In the genomic region with DNA sequence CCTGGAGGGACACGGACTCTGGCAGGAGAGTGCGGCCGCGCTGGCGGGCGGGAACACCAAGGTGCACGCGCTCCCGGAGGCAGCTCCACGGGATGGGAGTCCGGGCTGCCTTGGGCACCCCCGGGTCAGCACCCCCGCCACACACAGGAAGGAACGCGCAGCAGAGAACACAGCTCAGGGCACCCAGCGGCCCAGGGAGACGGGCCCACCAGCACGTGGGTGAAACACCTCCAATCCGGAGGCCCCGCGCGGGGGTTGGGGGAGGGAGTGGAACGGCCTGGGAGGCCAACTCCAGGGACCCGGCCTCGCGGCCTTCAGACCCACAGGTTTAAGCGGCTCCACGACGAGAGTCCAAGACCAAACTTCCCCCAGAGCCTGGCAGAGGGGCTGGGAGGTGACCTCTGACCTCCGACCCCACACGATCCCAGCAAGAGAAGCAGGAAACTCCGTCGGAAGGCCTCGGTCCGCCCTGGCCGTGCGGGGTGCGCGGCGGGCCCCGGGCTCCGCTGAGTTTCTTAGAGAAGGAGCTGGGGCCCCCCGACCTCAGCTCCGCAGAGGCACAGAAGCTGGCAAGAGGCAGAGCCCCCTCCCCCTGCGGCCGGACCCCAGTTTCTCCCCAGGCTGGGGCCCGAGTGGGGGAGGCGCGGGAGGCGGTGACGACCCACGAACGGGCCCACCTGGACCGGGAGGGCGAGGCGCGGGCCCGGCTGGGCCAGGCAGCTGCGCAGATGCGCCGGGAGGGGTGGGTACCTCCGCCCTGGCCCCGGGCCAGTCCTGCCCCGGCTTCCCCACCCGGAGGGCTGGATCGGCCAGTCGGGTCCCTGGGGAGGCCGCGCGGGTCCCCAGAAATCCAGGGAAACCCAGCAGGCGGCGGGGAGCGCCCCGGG, we compare ENCODE assay signal across 8 cellular contexts. TPM values are rescaled to one million over a fixed set of nuclear protein-coding genes. Genes with fewer than 3 reads are reported as not detected.
DNase-seq lines count a peak whose midpoint lies in the region; ATAC-seq and TF ChIP-seq lines count a peak whose summit lies in the region.

No MANE protein-coding gene starts in this region.

- H3K27me3 ChIP-seq in A673 (replicated peaks; ENCODE audit: insufficient read depth, low read depth, low read length, poor library complexity) (no peaks in the 10 kb centered on the region), HUES6 (ENCODE audit: control insufficient read depth, insufficient read depth, low read length) (peaks cover 24% of the 10 kb centered on the region), ectodermal cell (ENCODE audit: control insufficient read depth, insufficient read depth, low read length, poor library complexity, severe bottlenecking) (peaks cover 39% of the 10 kb centered on the region), lung (ENCODE audit: control insufficient read depth, insufficient read depth) (no peaks in the 10 kb centered on the region), Karpas-422 (ENCODE audit: low read length) (no peaks in the 10 kb centered on the region)

- no peaks in the 10 kb centered on the region for H3K79me2 ChIP-seq in Karpas-422 (ENCODE audit: low read length)

- H3K4me2 ChIP-seq in Karpas-422 (ENCODE audit: low read depth, low read length, poor library complexity, severe bottlenecking) = no peak overlapping the region

- CTCF ChIA-PET in A673 (lab: Charles Lee) = no interaction called here

- no peaks in the 10 kb centered on the region for H3K9me3 ChIP-seq in A673 (ENCODE audit: low read depth, low read length, poor library complexity, severe bottlenecking)
- H3K9me3 ChIP-seq in HUES6 (ENCODE audit: control insufficient read depth, insufficient read depth, low read depth, low read length) = no peaks in the 10 kb centered on the region
- no peaks in the 10 kb centered on the region for H3K9me3 ChIP-seq in ectodermal cell (ENCODE audit: control insufficient read depth, low read length)
- H3K9me3 ChIP-seq in lung (ENCODE audit: control insufficient read depth in 2 of 2, insufficient read depth in 1 of 2, low read length in 1 of 2) = no peaks in the 10 kb centered on the region
- no peaks in the 10 kb centered on the region for H3K9me3 ChIP-seq in Karpas-422 (ENCODE audit: low read length)

- no peak overlapping the region for H2AFZ ChIP-seq in Karpas-422 (ENCODE audit: low read length)

- peak; percentile 61 for DNase-seq in A673 (ENCODE audit: low spot score)
- peak; percentile 72 to 79 for DNase-seq in activated CD4-positive, alpha-beta T cell treated with anti-CD3 and anti-CD28 coated beads, Interleukin-2, amount 50 U/mL, for 48 hours
- DNase-seq in lung (ENCODE audit: low spot score) = peak; percentile 80
- DNase-seq in stimulated activated CD8-positive, alpha-beta memory T cell treated with anti-CD3 and anti-CD28 coated beads, Interleukin-4, amount 100 ng/mL, for 48 hours = peak; percentile 82
- no peak for DNase-seq in Karpas-422
- DNase-seq in NCI-H774 (lab: John Stamatoyannopoulos, UW) = no peak

- intact Hi-C loops in A673 (cut with micrococcal nuclease; ENCODE audit: unreplicated experiment) = no loop called here

- no TSS peak for BruUV-seq in A673 (replicated peaks; lab: Mats Ljungman, UMichigan)

- H3K4me1 ChIP-seq in A673 (ENCODE audit: insufficient read depth, low read length, poor library complexity, severe bottlenecking) (peaks cover 35% of the 10 kb centered on the region), HUES6 (ENCODE audit: control insufficient read depth, insufficient read depth, low read length) (peaks cover 52% of the 10 kb centered on the region), ectodermal cell (ENCODE audit: control insufficient read depth, insufficient read depth, low read length) (peaks cover 35% of the 10 kb centered on the region), lung (ENCODE audit: control insufficient read depth in 2 of 2, insufficient read depth in 2 of 2, low read length in 2 of 2) (peaks cover 1 to 15% of the 10 kb centered on the region in 2 donors), Karpas-422 (ENCODE audit: low read length) (peaks cover 8% of the 10 kb centered on the region)

- TF ChIP-seq CTCF in A673 (conservative IDR thresholded peaks at IDR 0.05; ENCODE audit: low read depth, low read length) = no peak
- TF ChIP-seq CTCF in lung (IDR thresholded peaks at IDR 0.05; ENCODE audit: control extremely low read depth, extremely low read depth) = no peak

- H3K9ac ChIP-seq in HUES6 (ENCODE audit: low read length) (peak overlapping the region; percentile 69), Karpas-422 (ENCODE audit: low read length) (no peak overlapping the region)

- no peaks in the 10 kb centered on the region; the same call in 1 of the 2 replicates for H4K20me1 ChIP-seq in Karpas-422 (ENCODE audit: insufficient read depth, low read depth, low read length)

- WGBS in ectodermal cell, 2 experiments = 7 to 8% methylated on average over 74 of the region's 74 CpGs
- WGBS in lung, 2 donors = 4 to 7% methylated on average over 61 to 74 of the region's 74 CpGs

- ATAC-seq in lung (ENCODE audit: insufficient read depth, low FRiP score) = peak; percentile 58

- H3K27ac ChIP-seq in A673 (ENCODE audit: low read depth, low read length, poor library complexity, severe bottlenecking) (peak overlapping the region; percentile 50), HUES6 (ENCODE audit: low read depth, low read length) (no peak overlapping the region; the same call in 1 of the 2 replicates), ectodermal cell (ENCODE audit: insufficient read depth, low read depth, low read length, poor library complexity, severe bottlenecking) (no peak overlapping the region), lung (ENCODE audit: low read depth in 1 of 2, low read length in 1 of 2) (peak overlapping the region; percentile 85 to 90), Karpas-422 (ENCODE audit: low read length) (no peak overlapping the region)

- peak overlapping the region; percentile 55 for H3K4me3 ChIP-seq in A673 (ENCODE audit: low read depth, low read length, poor library complexity, severe bottlenecking)
- peak overlapping the region; percentile 64 for H3K4me3 ChIP-seq in HUES6 (ENCODE audit: low read depth, low read length)
- peak overlapping the region; percentile 52 for H3K4me3 ChIP-seq in ectodermal cell (ENCODE audit: insufficient read depth, low read depth, low read length)
- H3K4me3 ChIP-seq in lung = peak overlapping the region; percentile 73
- no peak overlapping the region for H3K4me3 ChIP-seq in Karpas-422 (ENCODE audit: low read length)

- POLR2A ChIA-PET in A673 (lab: Charles Lee; ENCODE audit: low non-redundant PET) = no interaction called here

- no peaks in the 10 kb centered on the region for H3K36me3 ChIP-seq in A673 (ENCODE audit: insufficient read depth, low read length, poor library complexity, severe bottlenecking)
- no peaks in the 10 kb centered on the region for H3K36me3 ChIP-seq in HUES6 (ENCODE audit: control insufficient read depth, insufficient read depth, low read length)
- no peaks in the 10 kb centered on the region for H3K36me3 ChIP-seq in ectodermal cell (ENCODE audit: control insufficient read depth, insufficient read depth, low read length)
- H3K36me3 ChIP-seq in lung (ENCODE audit: control insufficient read depth in 2 of 2, insufficient read depth in 2 of 2, low read length in 2 of 2) = peaks cover 0 to 6% of the 10 kb centered on the region in 2 donors
- H3K36me3 ChIP-seq in Karpas-422 (ENCODE audit: insufficient read depth, low read length) = no peaks in the 10 kb centered on the region

- no peaks in the 10 kb centered on the region for H3K9me2 ChIP-seq in Karpas-422 (replicated peaks; ENCODE audit: insufficient read depth, low read length)

RNA-seq across cellular contexts. Expression of a gene that starts 0.9 kb away (rescaled TPM):
- total RNA-seq in A673 (2021) (19.5 and 22.7 TPM in 2 replicates), lung (10 to 100 TPM in 1 of 2 donors, 1 to 10 TPM in 1; 5.9 to 32.7 TPM)
- polyA plus RNA-seq in ectodermal cell (2013, experiment 1 of 4) = 5.1 TPM
- 5.8 TPM for polyA plus RNA-seq in ectodermal cell (2013, experiment 2 of 4)
- 4.9 TPM for polyA plus RNA-seq in ectodermal cell (2013, experiment 3 of 4)
- polyA plus RNA-seq in ectodermal cell (2013, experiment 4 of 4) = 4.5 TPM
- polyA plus RNA-seq in lung = 10 to 100 TPM in 1 of 2 donors, 1 to 10 TPM in 1; 9.1 to 12.0 TPM
- not detected in 2 replicates for total RNA-seq in Karpas-422 (2014; rRNA removed; shearing (Covaris generic); ENCODE audit: low replicate concordance)

RNA-seq across cellular contexts. Expression of a gene that starts 24.4 kb away (rescaled TPM):
- total RNA-seq in A673 (2021) = 44.7 and 48.4 TPM in 2 replicates
- 41.2 TPM for polyA plus RNA-seq in ectodermal cell (2013, experiment 1 of 4)
- 41.1 TPM for polyA plus RNA-seq in ectodermal cell (2013, experiment 2 of 4)
- polyA plus RNA-seq in ectodermal cell (2013, experiment 3 of 4) = 34.1 TPM
- polyA plus RNA-seq in ectodermal cell (2013, experiment 4 of 4) = 35.5 TPM
- 10 to 100 TPM; 13.0 to 47.9 TPM for total RNA-seq in lung
- polyA plus RNA-seq in lung = 10 to 100 TPM; 18.6 to 35.8 TPM
- 15.1 and 40.9 TPM in 2 replicates for total RNA-seq in Karpas-422 (2014; rRNA removed; shearing (Covaris generic); ENCODE audit: low replicate concordance)

Comparison
In these comparisons a context has a peak if more than half of its experiments do, and no peak if none do; other contexts are left out.
1. DNase-seq: peak in A673 (single experiment), activated CD4-positive, alpha-beta T cell treated with anti-CD3 and anti-CD28 coated beads, Interleukin-2, amount 50 U/mL, for 48 hours (2 of 2), lung (single experiment) and stimulated activated CD8-positive, alpha-beta memory T cell treated with anti-CD3 and anti-CD28 coated beads, Interleukin-4, amount 100 ng/mL, for 48 hours (single experiment); none in Karpas-422 (single experiment) and NCI-H774 (single experiment).
2. H3K27ac ChIP-seq: peak in A673 (single experiment) and lung (2 of 2); none in HUES6 (single experiment), ectodermal cell (single experiment) and Karpas-422 (single experiment).